In genomic region chr2:205675861-205676516, GRCh38 we compare ENCODE assay signal across 9 cellular contexts. TPM values are rescaled to one million over a fixed set of nuclear protein-coding genes. Genes with fewer than 3 reads are reported as not detected.
DNase-seq lines count a peak whose midpoint lies in the region; ATAC-seq and TF ChIP-seq lines count a peak whose summit lies in the region.
"Had no signal": no experiment of that assay in that cellular context is flagged by ENCODE, and none has a peak within 500 bp of the region (broad histone marks: within the 10 kb centered on the region; RNA-seq: fewer than 3 reads in every experiment).

No MANE protein-coding gene starts in this region.

- H3K4me1 Mint-ChIP-seq in activated CD8-positive, alpha-beta T cell treated with anti-CD3 and anti-CD28 coated beads for 36 hours (ENCODE audit: low read depth), result peaks cover 4% of the 10 kb centered on the region
- H3K4me1 Mint-ChIP-seq in activated CD8-positive, alpha-beta T cell treated with anti-CD3 and anti-CD28 coated beads, Interleukin-2, amount 10 ng/mL, durations not matched to agents 7 days and 5 days (ENCODE audit: low read depth), result peaks cover 16% of the 10 kb centered on the region

- no peaks in the 10 kb centered on the region for H3K9me3 Mint-ChIP-seq in activated CD8-positive, alpha-beta T cell treated with anti-CD3 and anti-CD28 coated beads for 36 hours
- no peaks in the 10 kb centered on the region for H3K9me3 Mint-ChIP-seq in activated CD8-positive, alpha-beta T cell treated with anti-CD3 and anti-CD28 coated beads, Interleukin-2, amount 10 ng/mL, durations not matched to agents 7 days and 5 days (ENCODE audit: insufficient read depth)

- no peak for ATAC-seq in activated CD8-positive, alpha-beta T cell treated with anti-CD3 and anti-CD28 coated beads for 36 hours
- no peak for ATAC-seq in activated CD8-positive, alpha-beta T cell treated with anti-CD3 and anti-CD28 coated beads, Interleukin-2, amount 10 ng/mL, durations not matched to agents 7 days and 5 days

- H3K27ac Mint-ChIP-seq in activated CD8-positive, alpha-beta T cell treated with anti-CD3 and anti-CD28 coated beads for 36 hours, result no peak overlapping the region
- no peak overlapping the region for H3K27ac Mint-ChIP-seq in activated CD8-positive, alpha-beta T cell treated with anti-CD3 and anti-CD28 coated beads, Interleukin-2, amount 10 ng/mL, durations not matched to agents 7 days and 5 days
- H3K27ac Mint-ChIP-seq: activated naive CD8-positive, alpha-beta T cell had no signal

- H3K4me3 Mint-ChIP-seq in activated CD8-positive, alpha-beta T cell treated with anti-CD3 and anti-CD28 coated beads for 36 hours, result no peak overlapping the region
- no peak overlapping the region for H3K4me3 Mint-ChIP-seq in activated CD8-positive, alpha-beta T cell treated with anti-CD3 and anti-CD28 coated beads, Interleukin-2, amount 10 ng/mL, durations not matched to agents 7 days and 5 days
- H3K4me3 Mint-ChIP-seq: activated naive CD8-positive, alpha-beta T cell had no signal

- peak; percentile 89 for TF ChIP-seq CTCF in activated CD8-positive, alpha-beta T cell treated with anti-CD3 and anti-CD28 coated beads for 36 hours (IDR thresholded peaks at IDR 0.05)

- H3K27me3 Mint-ChIP-seq in activated CD8-positive, alpha-beta T cell treated with anti-CD3 and anti-CD28 coated beads for 36 hours, result peaks cover 14% of the 10 kb centered on the region
- peaks cover 19% of the 10 kb centered on the region for H3K27me3 Mint-ChIP-seq in activated CD8-positive, alpha-beta T cell treated with anti-CD3 and anti-CD28 coated beads, Interleukin-2, amount 10 ng/mL, durations not matched to agents 7 days and 5 days (ENCODE audit: low read depth)

- POLR2A ChIA-PET in activated CD8-positive, alpha-beta T cell treated with anti-CD3 and anti-CD28 coated beads for 36 hours (lab: Charles Lee), result no interaction called here
- POLR2A ChIA-PET in activated CD8-positive, alpha-beta T cell treated with anti-CD3 and anti-CD28 coated beads, Interleukin-2, amount 10 ng/mL, durations not matched to agents 7 days and 5 days (lab: Charles Lee), result no interaction called here

- no peak for DNase-seq in activated CD8-positive, alpha-beta T cell treated with anti-CD3 and anti-CD28 coated beads for 36 hours
- DNase-seq in activated CD8-positive, alpha-beta T cell treated with anti-CD3 and anti-CD28 coated beads, Interleukin-2, amount 10 ng/mL, durations not matched to agents 7 days and 5 days, result no peak
- DNase-seq in NCI-H128 (lab: John Stamatoyannopoulos, UW; ENCODE audit: unreplicated experiment) (peak; percentile 5), SKM-1 treated with dmso at 0.1 percent for 144 hours (lab: John Stamatoyannopoulos, UW; ENCODE audit: unreplicated experiment) (peak; percentile 75), foreskin melanocyte (peak; percentile 64), putamen (ENCODE audit: low spot score) (peak; percentile 59)
- DNase-seq in activated CD4-positive, alpha-beta T cell treated with anti-CD3 and anti-CD28 coated beads, Interleukin-2, amount 50 U/mL, for 1 hour, result no peak
- no peak for DNase-seq in activated CD4-positive, alpha-beta T cell treated with anti-CD3 and anti-CD28 coated beads, Interleukin-2, amount 50 U/mL, for 48 hours

- CTCF ChIA-PET in activated CD8-positive, alpha-beta T cell treated with anti-CD3 and anti-CD28 coated beads for 36 hours (lab: Charles Lee), result interaction anchor here (0.7 to 3.4 kb wide), 40 partner anchors 8 to 1415 kb away, joined by 3 to 33 read pairs (median 3); no protein-coding TSS in a partner anchor
- CTCF ChIA-PET in activated CD8-positive, alpha-beta T cell treated with anti-CD3 and anti-CD28 coated beads, Interleukin-2, amount 10 ng/mL, durations not matched to agents 7 days and 5 days (lab: Charles Lee), result interaction anchor here (0.6 to 3.2 kb wide), 39 partner anchors 9 to 1531 kb away, joined by 3 to 35 read pairs (median 4); no protein-coding TSS in a partner anchor

- intact Hi-C loops in activated CD8-positive, alpha-beta T cell treated with anti-CD3 and anti-CD28 coated beads for 36 hours (cut with micrococcal nuclease), result loop anchor here (5.0 kb wide), 3 partner anchors 79 to 1349 kb away; no protein-coding TSS in a partner anchor

- H3K36me3 Mint-ChIP-seq in activated CD8-positive, alpha-beta T cell treated with anti-CD3 and anti-CD28 coated beads for 36 hours (ENCODE audit: low read depth), result no peaks in the 10 kb centered on the region
- no peaks in the 10 kb centered on the region for H3K36me3 Mint-ChIP-seq in activated CD8-positive, alpha-beta T cell treated with anti-CD3 and anti-CD28 coated beads, Interleukin-2, amount 10 ng/mL, durations not matched to agents 7 days and 5 days (ENCODE audit: low read depth)
- H3K36me3 Mint-ChIP-seq: activated naive CD8-positive, alpha-beta T cell had no signal

RNA-seq across cellular contexts. Expression of gene NRP2, which starts 6.3 kb away (rescaled TPM):
- 1 to 10 TPM in 1 of 2 experiments, under 1 TPM in 1; 0.63 to 1.6 TPM for total RNA-seq in activated CD8-positive, alpha-beta T cell treated with anti-CD3 and anti-CD28 coated beads for 36 hours
- total RNA-seq in activated CD8-positive, alpha-beta T cell treated with anti-CD3 and anti-CD28 coated beads, Interleukin-2, amount 10 ng/mL, durations not matched to agents 7 days and 5 days, result 1 to 10 TPM; 4.0 to 4.2 TPM

Comparison
In these comparisons a context has a peak if more than half of its experiments do, and no peak if none do; other contexts are left out.
1. DNase-seq: peak in NCI-H128 (single experiment), SKM-1 treated with dmso at 0.1 percent for 144 hours (single experiment), foreskin melanocyte (single experiment) and putamen (single experiment); none in activated CD8-positive, alpha-beta T cell treated with anti-CD3 and anti-CD28 coated beads for 36 hours (single experiment), activated CD8-positive, alpha-beta T cell treated with anti-CD3 and anti-CD28 coated beads, Interleukin-2, amount 10 ng/mL, durations not matched to agents 7 days and 5 days (single experiment), activated CD4-positive, alpha-beta T cell treated with anti-CD3 and anti-CD28 coated beads, Interleukin-2, amount 50 U/mL, for 1 hour (single experiment) and activated CD4-positive, alpha-beta T cell treated with anti-CD3 and anti-CD28 coated beads, Interleukin-2, amount 50 U/mL, for 48 hours (0 of 2).